Comparison of ENCODE assay signal across 6 cellular contexts in the genomic region with DNA sequence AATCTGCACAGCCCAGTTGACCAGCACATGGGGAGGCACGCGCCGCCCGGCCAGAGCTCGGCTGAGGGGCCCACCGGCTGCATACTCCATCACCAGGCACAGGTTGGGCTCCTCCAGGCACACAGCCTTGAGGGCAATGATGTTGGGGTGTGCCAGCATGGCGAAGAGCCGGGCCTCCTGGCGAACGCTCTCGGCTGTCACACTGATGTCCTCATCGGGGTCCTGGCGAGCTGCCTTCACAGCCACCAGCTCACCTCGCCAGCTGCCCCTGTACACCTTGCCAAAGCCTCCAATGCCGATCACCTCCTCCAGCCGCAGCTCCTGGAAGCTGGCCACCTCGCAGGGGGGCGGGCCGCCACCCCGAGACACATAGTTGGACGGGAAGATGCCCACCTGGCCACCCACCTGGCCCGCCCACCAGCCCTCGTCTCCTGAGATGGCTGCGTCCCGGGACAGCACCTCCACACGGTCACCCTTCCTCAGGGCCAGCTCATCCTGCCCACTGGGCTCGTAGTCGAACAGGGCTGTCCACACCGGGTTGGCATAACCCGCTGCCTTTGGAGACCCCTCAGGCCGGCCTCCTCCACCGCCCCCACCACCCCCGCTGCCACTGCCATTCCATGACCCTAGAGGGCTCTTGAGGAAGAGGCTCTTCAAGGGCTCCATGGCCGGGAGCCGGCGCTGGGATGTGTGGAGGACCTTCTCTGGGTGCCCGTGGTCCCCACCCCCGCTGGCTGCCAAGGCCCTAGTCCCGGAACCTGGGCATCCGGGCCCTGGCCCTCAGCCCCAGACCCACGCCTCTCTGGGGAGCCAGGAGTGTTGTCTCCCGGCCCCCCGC.
DNase-seq lines count a peak whose midpoint lies in the region; ATAC-seq and TF ChIP-seq lines count a peak whose summit lies in the region.

No MANE protein-coding gene starts in this region.

- TF ChIP-seq CTCF in LNCaP clone FGC (IDR thresholded peaks at IDR 0.05; ENCODE audit: control insufficient read depth, extremely low read depth, insufficient read depth) (no peak), cardiac fibroblast (IDR thresholded peaks at IDR 0.05; ENCODE audit: low read depth, low read length) (no peak)

- peak overlapping the region; percentile 49 for H2AFZ ChIP-seq in neuron (ENCODE audit: low read depth, low read length)

- H3K9me3 ChIP-seq in neuron (ENCODE audit: low read length), result no peaks in the 10 kb centered on the region

- no peaks in the 10 kb centered on the region for H3K27me3 ChIP-seq in neuron (ENCODE audit: insufficient read depth, low read length)

- DNase-seq in LNCaP clone FGC (ENCODE audit: low read depth) (no peak), cardiac fibroblast (ENCODE audit: low read depth in 2 of 2) (peak in 1 of 2 donors; percentile 17), SKM-1 treated with dmso at 0.1 percent for 144 hours (lab: John Stamatoyannopoulos, UW; ENCODE audit: unreplicated experiment) (no peak), GM19240 (ENCODE audit: insufficient read length, low spot score) (no peak)

- H3K4me3 ChIP-seq in LNCaP clone FGC (ENCODE audit: low read depth, low read length) (peak overlapping the region; percentile 98), cardiac fibroblast (replicated peaks in 1 of 2; ENCODE audit: low read depth in 2 of 2, low read length in 2 of 2) (peak overlapping the region; percentile 81 to 85), neuron (ENCODE audit: low read length) (peak overlapping the region; percentile 83)

- H3K4me1 ChIP-seq in neuron (ENCODE audit: insufficient read depth, low read length), result peaks cover 47% of the 10 kb centered on the region

- peaks cover 20% of the 10 kb centered on the region for H3K36me3 ChIP-seq in neuron (ENCODE audit: insufficient read depth, low read length)

- ATAC-seq in GM21576 (IDR thresholded peaks at IDR 0.05; ENCODE audit: unreplicated experiment), result no peak
